10 cellular contexts compared by ENCODE assay signal in genomic region chr17:8941520-8941919, GRCh38. TPM values are rescaled to one million over a fixed set of nuclear protein-coding genes. Genes with fewer than 3 reads are reported as not detected.
A peak's percentile ranks its signal among the peaks of the same experiment; 100 is the strongest.
DNase-seq lines count a peak whose midpoint lies in the region; ATAC-seq and TF ChIP-seq lines count a peak whose summit lies in the region.
"Had no signal": no experiment of that assay in that cellular context is flagged by ENCODE, and none has a peak within 500 bp of the region (broad histone marks: within the 10 kb centered on the region; RNA-seq: fewer than 3 reads in every experiment).

No MANE protein-coding gene starts in this region.

- CTCF ChIA-PET in activated naive CD4-positive, alpha-beta T cell treated with anti-CD3 and anti-CD28 coated beads for 36 hours (lab: Charles Lee): interaction anchor here (1.2 to 1.6 kb wide), 2 partner anchors 13 to 20 kb away, joined by 3 to 7 read pairs; no protein-coding TSS in a partner anchor
- CTCF ChIA-PET in MCF 10A (lab: Yijun Ruan, JAX): interaction anchor here (0.5 kb wide), 1 partner anchor 211 kb away, joined by 4 read pairs; no protein-coding TSS in a partner anchor

- H3K9me3 ChIP-seq in OCI-LY3 (ENCODE audit: insufficient read depth, low read length): 0 out of 2 replicates have a peak, but pooled peaks cover 5% of the 10 kb centered on the region
- H3K9me3 ChIP-seq: testis had no signal

- H3K36me3 ChIP-seq in OCI-LY3 (replicated peaks; ENCODE audit: low read depth, low read length): peaks cover 17% of the 10 kb centered on the region

- H4K20me1 ChIP-seq in OCI-LY3 (ENCODE audit: insufficient read depth, low read length): no peaks in the 10 kb centered on the region

- H3K4me3 ChIP-seq in OCI-LY3 (ENCODE audit: low read length): no peak overlapping the region
- H3K4me3 ChIP-seq: testis had no signal

- H3K9me3 Mint-ChIP-seq in activated naive CD4-positive, alpha-beta T cell treated with anti-CD3 and anti-CD28 coated beads for 36 hours: peaks cover 4% of the 10 kb centered on the region
- peaks cover 15% of the 10 kb centered on the region for H3K9me3 Mint-ChIP-seq in MCF 10A (ENCODE audit: unreplicated experiment)

- TF ChIP-seq CTCF in OCI-LY3 (IDR thresholded peaks at IDR 0.05; ENCODE audit: low read depth, low read length): no peak
- no peak for TF ChIP-seq CTCF in MCF 10A (IDR thresholded peaks at IDR 0.05; ENCODE audit: unreplicated experiment)

- intact Hi-C loops in activated naive CD4-positive, alpha-beta T cell treated with anti-CD3 and anti-CD28 coated beads for 36 hours (cut with micrococcal nuclease): loop anchor here (1.0 kb wide), 1 partner anchor 8 kb away; no protein-coding TSS in a partner anchor
- intact Hi-C loops in MCF 10A (cut with micrococcal nuclease): no loop called here

- peak overlapping the region; percentile 86 for H3K27ac Mint-ChIP-seq in activated naive CD4-positive, alpha-beta T cell treated with anti-CD3 and anti-CD28 coated beads for 36 hours
- no peak overlapping the region for H3K27ac Mint-ChIP-seq in MCF 10A (ENCODE audit: low read depth, unreplicated experiment)
- H3K27ac Mint-ChIP-seq: nephron progenitor cell had no signal

- peaks cover 17% of the 10 kb centered on the region for H3K36me3 Mint-ChIP-seq in activated naive CD4-positive, alpha-beta T cell treated with anti-CD3 and anti-CD28 coated beads for 36 hours (ENCODE audit: low read depth)
- no peaks in the 10 kb centered on the region for H3K36me3 Mint-ChIP-seq in MCF 10A (ENCODE audit: insufficient read depth, unreplicated experiment)

- H3K27me3 Mint-ChIP-seq in activated naive CD4-positive, alpha-beta T cell treated with anti-CD3 and anti-CD28 coated beads for 36 hours (ENCODE audit: low read depth): no peaks in the 10 kb centered on the region
- no peaks in the 10 kb centered on the region for H3K27me3 Mint-ChIP-seq in MCF 10A (ENCODE audit: insufficient read depth, unreplicated experiment)

- DNase-seq in activated naive CD4-positive, alpha-beta T cell treated with anti-CD3 and anti-CD28 coated beads for 36 hours: peak; percentile 73
- DNase-seq in stimulated activated CD4-positive, alpha-beta T cell treated with anti-CD3 and anti-CD28 coated beads, TNF-alpha, amount 100 ng/mL, for 4 hours (ENCODE audit: low read depth in 3 of 3): peak in 2 of 3 experiments; percentile 46 to 52
- DNase-seq in NCI-H2081 (lab: John Stamatoyannopoulos, UW) (no peak), GM19240 (ENCODE audit: insufficient read length, low spot score) (no peak), middle frontal gyrus (ENCODE audit: extremely low spot score, low spot score) (no peak), MCF 10A (ENCODE audit: unreplicated experiment) (no peak)
- DNase-seq: nephron progenitor cell, testis had no signal

- H3K27me3 ChIP-seq in OCI-LY3 (ENCODE audit: low read depth, low read length): no peaks in the 10 kb centered on the region
- H3K27me3 ChIP-seq: testis had no signal

- peak overlapping the region; percentile 94 for H3K4me2 ChIP-seq in OCI-LY3 (ENCODE audit: low read length)

- POLR2A ChIA-PET in MCF 10A (lab: Yijun Ruan, JAX): no interaction called here

- H3K4me1 ChIP-seq in OCI-LY3 (ENCODE audit: low read length): peaks cover 41% of the 10 kb centered on the region
- H3K4me1 ChIP-seq: testis had no signal

- H2AFZ ChIP-seq in OCI-LY3 (ENCODE audit: low read depth, low read length): no peak overlapping the region

- no peak overlapping the region for H3K9ac ChIP-seq in OCI-LY3 (ENCODE audit: low read length)

- no peaks in the 10 kb centered on the region for H3K79me2 ChIP-seq in OCI-LY3 (ENCODE audit: low read length)

- H3K4me1 Mint-ChIP-seq in activated naive CD4-positive, alpha-beta T cell treated with anti-CD3 and anti-CD28 coated beads for 36 hours (ENCODE audit: low read depth): peaks cover 66% of the 10 kb centered on the region
- H3K4me1 Mint-ChIP-seq in MCF 10A (ENCODE audit: insufficient read depth, unreplicated experiment): no peaks in the 10 kb centered on the region

- no TSS peak for BruUV-seq in MCF 10A (replicated peaks; lab: Mats Ljungman, UMichigan)

- H3K4me3 Mint-ChIP-seq in activated naive CD4-positive, alpha-beta T cell treated with anti-CD3 and anti-CD28 coated beads for 36 hours: peak overlapping the region; percentile 58
- no peak overlapping the region for H3K4me3 Mint-ChIP-seq in MCF 10A (ENCODE audit: unreplicated experiment)
- H3K4me3 Mint-ChIP-seq: nephron progenitor cell had no signal

- no peak overlapping the region for H3K27ac ChIP-seq in OCI-LY3 (ENCODE audit: low read length)
- H3K27ac ChIP-seq: testis had no signal

- peak; percentile 45 for ATAC-seq in GM19455 (IDR thresholded peaks at IDR 0.05; ENCODE audit: unreplicated experiment)

RNA-seq across cellular contexts. Expression of gene PIK3R5, which starts 24.0 kb away (rescaled TPM):
- total RNA-seq in activated naive CD4-positive, alpha-beta T cell treated with anti-CD3 and anti-CD28 coated beads for 36 hours: 10 to 100 TPM; 15.9 to 18.1 TPM
- not detected in 2 replicates for total RNA-seq in MCF 10A (2022)

Comparison
In these comparisons a context has a peak if more than half of its experiments do, and no peak if none do; other contexts are left out.
1. DNase-seq: peak in activated naive CD4-positive, alpha-beta T cell treated with anti-CD3 and anti-CD28 coated beads for 36 hours (single experiment) and stimulated activated CD4-positive, alpha-beta T cell treated with anti-CD3 and anti-CD28 coated beads, TNF-alpha, amount 100 ng/mL, for 4 hours (2 of 3); none in NCI-H2081 (0 of 2), GM19240 (single experiment), middle frontal gyrus (single experiment) and MCF 10A (single experiment).
2. RNA of gene PIK3R5, which starts 24.0 kb away (total RNA-seq): 15.9 to 18.1 TPM in activated naive CD4-positive, alpha-beta T cell treated with anti-CD3 and anti-CD28 coated beads for 36 hours; not detected in MCF 10A; every median in the first group is over 10 times any median in the second.